In genomic region chr1:201914456-201915235, GRCh38 we compare ENCODE assay signal across 21 cellular contexts. TPM values are rescaled to one million over a fixed set of nuclear protein-coding genes. Genes with fewer than 3 reads are reported as not detected.
DNase-seq lines count a peak whose midpoint lies in the region; ATAC-seq and TF ChIP-seq lines count a peak whose summit lies in the region.
"Had no signal": no experiment of that assay in that cellular context is flagged by ENCODE, and none has a peak within 500 bp of the region (broad histone marks: within the 10 kb centered on the region; RNA-seq: fewer than 3 reads in every experiment).

No MANE protein-coding gene starts in this region.

- 61% methylated on average over 13 of the region's 14 CpGs for WGBS in prostate gland
- 44% methylated on average over 14 of the region's 14 CpGs for WGBS in urinary bladder

- no peak for TF ChIP-seq CTCF in fibroblast of pulmonary artery (IDR thresholded peaks at IDR 0.05; ENCODE audit: low read length, missing control alignments)
- no peak for TF ChIP-seq CTCF in prostate gland (IDR thresholded peaks at IDR 0.05)

- H3K27ac ChIP-seq in prostate gland (peak overlapping the region; percentile 37 to 63), urinary bladder (ENCODE audit: low read depth) (peak overlapping the region; percentile 49)
- H3K27ac ChIP-seq: cardiac muscle cell, KMS-11, SK-N-MC had no signal

- H3K9me3 ChIP-seq in T-helper 17 cell (ENCODE audit: control insufficient read depth, low read length, poor library complexity, severe bottlenecking): no peaks in the 10 kb centered on the region
- no peaks in the 10 kb centered on the region for H3K9me3 ChIP-seq in prostate gland
- H3K9me3 ChIP-seq: BE2C had no signal

- H3K4me3 ChIP-seq in fibroblast of pulmonary artery (replicated peaks; ENCODE audit: low read depth, low read length): no peak overlapping the region
- no peak overlapping the region for H3K4me3 ChIP-seq in prostate gland
- no peak overlapping the region for H3K4me3 ChIP-seq in urinary bladder (ENCODE audit: low read depth, low read length)
- H3K4me3 ChIP-seq: cardiac muscle cell, lung, SK-N-MC had no signal

- H3K27ac Mint-ChIP-seq in T-helper 17 cell: no peak overlapping the region
- H3K27ac Mint-ChIP-seq: activated naive CD8-positive, alpha-beta T cell treated with anti-CD3 and anti-CD28 coated beads, Interleukin-2, amount 10 ng/mL, durations not matched to agents 7 days and 5 days; immature natural killer cell; natural killer cell had no signal

- H3K4me1 ChIP-seq in prostate gland (replicated peaks) (no peaks in the 10 kb centered on the region), urinary bladder (ENCODE audit: insufficient read depth) (no peaks in the 10 kb centered on the region)

- H3K4me3 Mint-ChIP-seq in T-helper 17 cell: peak overlapping the region; percentile 49
- H3K4me3 Mint-ChIP-seq: activated naive CD8-positive, alpha-beta T cell treated with anti-CD3 and anti-CD28 coated beads, Interleukin-2, amount 10 ng/mL, durations not matched to agents 7 days and 5 days; immature natural killer cell; natural killer cell had no signal

- TF ChIP-seq POLR2A in prostate gland (IDR thresholded peaks at IDR 0.05): no peak

- no peaks in the 10 kb centered on the region for H3K27me3 ChIP-seq in prostate gland (replicated peaks; ENCODE audit: insufficient read depth)
- H3K27me3 ChIP-seq: BE2C, cardiac muscle cell had no signal

- ATAC-seq in T-helper 17 cell (no peak), GM19455 (IDR thresholded peaks at IDR 0.05; ENCODE audit: unreplicated experiment) (no peak), GM18861 (IDR thresholded peaks at IDR 0.05; ENCODE audit: unreplicated experiment) (no peak)
- ATAC-seq: natural killer cell had no signal

- intact Hi-C loops in prostate gland (cut with DNase I): no loop called here

- peaks cover 7% of the 10 kb centered on the region for H3K36me3 Mint-ChIP-seq in T-helper 17 cell (ENCODE audit: low read depth)
- H3K36me3 Mint-ChIP-seq: activated naive CD8-positive, alpha-beta T cell treated with anti-CD3 and anti-CD28 coated beads, Interleukin-2, amount 10 ng/mL, durations not matched to agents 7 days and 5 days; immature natural killer cell; natural killer cell had no signal

- DNase-seq in T-helper 17 cell (no peak), fibroblast of pulmonary artery (ENCODE audit: low read depth) (peak; percentile 31), prostate gland (ENCODE audit: low spot score) (no peak), NCI-H1092 (lab: John Stamatoyannopoulos, UW) (no peak)
- DNase-seq: activated CD4-positive, CD25-positive, alpha-beta regulatory T cell; activated CD8-positive, alpha-beta memory T cell treated with anti-CD3 and anti-CD28 coated beads for 24 hours; activated naive CD8-positive, alpha-beta T cell treated with anti-CD3 and anti-CD28 coated beads, Interleukin-2, amount 10 ng/mL, durations not matched to agents 7 days and 5 days; BE2C; Calu3; immature natural killer cell; natural killer cell; NCI-H1092 treated with DMSO at 0.1 percent for 48 hours; stimulated activated naive CD4-positive, alpha-beta T cell had no signal

- peaks cover 47% of the 10 kb centered on the region for H3K27me3 Mint-ChIP-seq in T-helper 17 cell

- H3K36me3 ChIP-seq in prostate gland: no peaks in the 10 kb centered on the region
- H3K36me3 ChIP-seq in urinary bladder (ENCODE audit: insufficient read depth): no peaks in the 10 kb centered on the region
- H3K36me3 ChIP-seq: BE2C, cardiac muscle cell had no signal

- H3K4me1 Mint-ChIP-seq in T-helper 17 cell: peaks cover 7% of the 10 kb centered on the region
- H3K4me1 Mint-ChIP-seq: immature natural killer cell, natural killer cell had no signal

RNA-seq across cellular contexts. Expression of gene SHISA4, which starts 25.9 kb away (rescaled TPM):
- total RNA-seq in T-helper 17 cell: under 1 TPM; 0.37 to 0.63 TPM
- 10 to 100 TPM; 24.5 to 61.9 TPM for total RNA-seq in prostate gland
- total RNA-seq in urinary bladder: 10.1 TPM
- polyA plus RNA-seq in urinary bladder: 32.7 TPM

RNA-seq across cellular contexts. Expression of gene LMOD1, which starts 31.7 kb away (rescaled TPM):
- total RNA-seq in T-helper 17 cell: not detected
- 100 to 1,000 TPM; 112 to 190 TPM for total RNA-seq in prostate gland
- 71.7 TPM for total RNA-seq in urinary bladder
- 731 TPM for polyA plus RNA-seq in urinary bladder
- total RNA-seq: activated naive CD8-positive, alpha-beta T cell treated with anti-CD3 and anti-CD28 coated beads, Interleukin-2, amount 10 ng/mL, durations not matched to agents 7 days and 5 days; Calu3; epithelial cell of proximal tubule; natural killer cell had no signal
- polyA plus RNA-seq: immature natural killer cell had no signal

RNA-seq across cellular contexts. Expression of gene TIMM17A, which starts 40.7 kb away (rescaled TPM):
- total RNA-seq in T-helper 17 cell (10 to 100 TPM; 36.8 to 48.4 TPM), prostate gland (10 to 100 TPM; 22.0 to 29.3 TPM), urinary bladder (27.2 TPM)
- polyA plus RNA-seq in urinary bladder: 42.0 TPM

Comparison
In these comparisons a context has a peak if more than half of its experiments do, and no peak if none do; other contexts are left out.
1. RNA of gene LMOD1, which starts 31.7 kb away (total RNA-seq): 112 to 190 TPM in prostate gland and 71.7 TPM in urinary bladder (single experiment); not detected in T-helper 17 cell; every median in the first group is over 10 times any median in the second.